Comparison of ENCODE assay signal across 16 cellular contexts in genomic region chr5:79974896-79975295, GRCh38. TPM values are rescaled to one million over a fixed set of nuclear protein-coding genes. Genes with fewer than 3 reads are reported as not detected.
DNase-seq lines count a peak whose midpoint lies in the region; ATAC-seq, FAIRE-seq and TF ChIP-seq lines count a peak whose summit lies in the region.
"Had no signal": no experiment of that assay in that cellular context is flagged by ENCODE, and none has a peak within 500 bp of the region (broad histone marks: within the 10 kb centered on the region; RNA-seq: fewer than 3 reads in every experiment).

No MANE protein-coding gene starts in this region.

- no peak overlapping the region for H3K18ac ChIP-seq in mesendoderm (ENCODE audit: low read length)

- ATAC-seq in GM18868 (IDR thresholded peaks at IDR 0.05; ENCODE audit: unreplicated experiment), result no peak
- ATAC-seq: GM23338 had no signal

- POLR2A ChIA-PET in PC-9 (lab: Charles Lee; ENCODE audit: unreplicated experiment) (interaction anchor here (0.7 to 1.1 kb wide), 2 partner anchors 15 to 95 kb away, joined by 5 to 9 read pairs; no protein-coding TSS in a partner anchor), endothelial cell of umbilical vein (lab: Charles Lee) (no interaction called here)

- in situ Hi-C loops in GM23248 (cut with MboI), result no loop called here

- WGBS in GM23248 (ENCODE audit: low coverage in 1 of 2, low lambda C conversion rate in 2 of 2, missing lambda C conversion rate in 2 of 2), 2 experiments, result 3 to 8% methylated on average over 2 of the region's 2 CpGs
- no CpG with 5 or more reads among the region's 2 CpGs for WGBS in mesendoderm (ENCODE audit: extremely low coverage, insufficient coverage, low lambda C conversion rate)

- TF ChIP-seq CTCF in PC-9 (conservative IDR thresholded peaks at IDR 0.05) (no peak), endothelial cell of umbilical vein (IDR thresholded peaks at IDR 0.05; ENCODE audit: extremely low read depth in 1 of 2, insufficient read depth in 1 of 2, low read depth in 1 of 2, low read length in 2 of 2) (no peak)

- H3K36me3 ChIP-seq in GM23248 (ENCODE audit: low read depth) (peaks cover 19% of the 10 kb centered on the region), PC-9 (ENCODE audit: low read depth) (peaks cover 12% of the 10 kb centered on the region), endothelial cell of umbilical vein (ENCODE audit: control insufficient read depth in 2 of 2, extremely low read depth in 1 of 2, insufficient read depth in 2 of 2, low read length in 2 of 2) (no peaks in the 10 kb centered on the region), mesendoderm (ENCODE audit: control insufficient read depth, insufficient read depth, low read length) (no peaks in the 10 kb centered on the region)

- H3K79me2 ChIP-seq in GM23248 (ENCODE audit: insufficient read depth) (no peaks in the 10 kb centered on the region), PC-9 (ENCODE audit: low read depth) (no peaks in the 10 kb centered on the region), endothelial cell of umbilical vein (ENCODE audit: control insufficient read depth, insufficient read depth, low read length) (no peaks in the 10 kb centered on the region), mesendoderm (ENCODE audit: control insufficient read depth, insufficient read depth, low read length) (no peaks in the 10 kb centered on the region)

- CTCF ChIA-PET in PC-9 (lab: Charles Lee), result interaction anchor here (0.8 to 1.1 kb wide), 2 partner anchors 40 to 108 kb away, joined by 3 read pairs; no protein-coding TSS in a partner anchor
- CTCF ChIA-PET in endothelial cell of umbilical vein (lab: Charles Lee), result interaction anchor here (1.6 kb wide), 1 partner anchor 15 kb away, joined by 3 read pairs; no protein-coding TSS in a partner anchor

- H3K27me3 ChIP-seq in GM23248 (replicated peaks; ENCODE audit: insufficient read depth) (no peaks in the 10 kb centered on the region), PC-9 (ENCODE audit: insufficient read depth, low read depth) (no peaks in the 10 kb centered on the region), endothelial cell of umbilical vein (ENCODE audit: control insufficient read depth in 2 of 2, insufficient read depth in 2 of 2, low read length in 2 of 2) (no peaks in the 10 kb centered on the region), mesendoderm (ENCODE audit: insufficient read depth, low read length, poor library complexity) (no peaks in the 10 kb centered on the region)
- H3K27me3 ChIP-seq: spleen, tibial artery had no signal

- peak overlapping the region; percentile 37 for H3K4me3 ChIP-seq in GM23248
- no peak overlapping the region for H3K4me3 ChIP-seq in PC-9
- no peak overlapping the region for H3K4me3 ChIP-seq in endothelial cell of umbilical vein (replicated peaks in 1 of 3; ENCODE audit: insufficient read depth in 1 of 3, low read depth in 1 of 3, low read length in 3 of 3)
- no peak overlapping the region for H3K4me3 ChIP-seq in mesendoderm (ENCODE audit: low read length)
- H3K4me3 ChIP-seq: GM23338, left ventricle myocardium inferior, spleen, tibial artery had no signal

- H3K56ac ChIP-seq in mesendoderm (ENCODE audit: low read length), result no peak overlapping the region

- DNase-seq in GM23248, result peak; percentile 81
- DNase-seq in PC-9, result peak; percentile 41 to 66
- DNase-seq in endothelial cell of umbilical vein (ENCODE audit: low read depth, low spot score), result no peak
- DNase-seq in mesendoderm, result peak; percentile 80
- no peak for DNase-seq in NCI-H2107 treated with DMSO at 0.1 percent for 48 hours (lab: John Stamatoyannopoulos, UW; ENCODE audit: unreplicated experiment)
- no peak for DNase-seq in HuH-7 (ENCODE audit: low spot score)
- no peak for DNase-seq in NCI-H446 treated with DMSO at 0.1 percent for 48 hours (lab: John Stamatoyannopoulos, UW)
- DNase-seq: activated CD4-positive, alpha-beta memory T cell treated with anti-CD3 and anti-CD28 coated beads, Interleukin-2, amount 10 ng/mL, durations not matched to agents 7 days and 5 days; activated gamma-delta T cell treated with Interleukin-2 at 50 U/mL for 16 hours; left ventricle myocardium inferior; NCI-H1930; spleen; tibial artery had no signal

- no peaks in the 10 kb centered on the region; the same call in 1 of the 2 replicates for H3K9me2 ChIP-seq in GM23248 (ENCODE audit: insufficient read depth)
- no peaks in the 10 kb centered on the region for H3K9me2 ChIP-seq in PC-9 (ENCODE audit: insufficient read depth)

- H3F3A ChIP-seq in GM23248 (ENCODE audit: insufficient read depth) (peaks cover 35% of the 10 kb centered on the region), PC-9 (ENCODE audit: insufficient read depth, low read depth) (peaks cover 6% of the 10 kb centered on the region)

- no peak overlapping the region for H4K5ac ChIP-seq in mesendoderm (ENCODE audit: low read length)

- no peak overlapping the region for H3K4ac ChIP-seq in mesendoderm (ENCODE audit: low read depth, low read length)

- FAIRE-seq in endothelial cell of umbilical vein (lab: Jason Lieb, UNC), result no peak
- FAIRE-seq: GM19239 had no signal

- intact Hi-C loops in PC-9 (cut with micrococcal nuclease; ENCODE audit: unreplicated experiment), result loop anchor here (2.0 kb wide), 1 partner anchor 16 kb away; the partner anchor contains the start of gene MTX3
- intact Hi-C loops in endothelial cell of umbilical vein (cut with micrococcal nuclease), result no loop called here

- H3K9me3 ChIP-seq in GM23248 (ENCODE audit: low read depth), result no peaks in the 10 kb centered on the region
- H3K9me3 ChIP-seq in PC-9 (ENCODE audit: insufficient read depth, low read depth), result no peaks in the 10 kb centered on the region
- no peaks in the 10 kb centered on the region for H3K9me3 ChIP-seq in endothelial cell of umbilical vein (replicated peaks; ENCODE audit: control insufficient read depth, insufficient read depth, low read length)
- H3K9me3 ChIP-seq: left ventricle myocardium inferior, spleen, tibial artery had no signal

- H2AK5ac ChIP-seq in mesendoderm (ENCODE audit: low read length), result no peak overlapping the region

- no peak overlapping the region for H2BK5ac ChIP-seq in mesendoderm (ENCODE audit: low read length)

- H3K9ac ChIP-seq in GM23248 (no peak overlapping the region), endothelial cell of umbilical vein (replicated peaks; ENCODE audit: extremely low read depth, insufficient read depth, low read length) (no peak overlapping the region), mesendoderm (ENCODE audit: low read length) (no peak overlapping the region)

- dilution Hi-C loops in endothelial cell of umbilical vein (cut with MboI; ENCODE audit: extremely low pct_ligation_motif_present, low sequenced_read_pairs), result no loop called here

- TF ChIP-seq POLR2A in endothelial cell of umbilical vein (IDR thresholded peaks at IDR 0.05; ENCODE audit: low read depth, low read length), result no peak

- H3K27ac ChIP-seq in GM23248 (peak overlapping the region; percentile 50), PC-9 (0 out of 2 replicates have a peak overlapping the region, but pooled peaks have one; percentile 30), endothelial cell of umbilical vein (ENCODE audit: insufficient read depth, low read depth, low read length) (no peak overlapping the region), mesendoderm (ENCODE audit: low read depth, low read length) (no peak overlapping the region)
- H3K27ac ChIP-seq: left ventricle myocardium inferior, spleen, tibial artery had no signal

- H3K79me1 ChIP-seq in mesendoderm (ENCODE audit: low read length), result no peaks in the 10 kb centered on the region

- H2BK120ac ChIP-seq in mesendoderm (ENCODE audit: low read depth, low read length), result no peak overlapping the region

- peaks cover 49% of the 10 kb centered on the region for H3K4me1 ChIP-seq in GM23248 (ENCODE audit: insufficient read depth)
- H3K4me1 ChIP-seq in PC-9 (replicated peaks; ENCODE audit: insufficient read depth), result peaks cover 10% of the 10 kb centered on the region
- peaks cover 5% of the 10 kb centered on the region for H3K4me1 ChIP-seq in endothelial cell of umbilical vein (ENCODE audit: control insufficient read depth, extremely low read depth, insufficient read depth, low read length)
- no peaks in the 10 kb centered on the region for H3K4me1 ChIP-seq in mesendoderm (ENCODE audit: control insufficient read depth, low read depth, low read length)
- H3K4me1 ChIP-seq: left ventricle myocardium inferior, spleen, tibial artery had no signal

- H3K4me2 ChIP-seq in GM23248 (ENCODE audit: unreplicated experiment) (peak overlapping the region; percentile 41), PC-9 (0 out of 2 replicates have a peak overlapping the region, but pooled peaks have one; percentile 10), endothelial cell of umbilical vein (ENCODE audit: insufficient read depth, low read length) (no peak overlapping the region), mesendoderm (ENCODE audit: low read length) (no peak overlapping the region)
- H3K4me2 ChIP-seq: GM23338 had no signal

- H2AFZ ChIP-seq in GM23248, result peak overlapping the region; percentile 25; the same call in 1 of the 2 replicates
- no peak overlapping the region for H2AFZ ChIP-seq in PC-9
- no peak overlapping the region for H2AFZ ChIP-seq in endothelial cell of umbilical vein (ENCODE audit: low read depth, low read length)
- H2AFZ ChIP-seq: GM23338 had no signal

- no peak overlapping the region for H4K8ac ChIP-seq in mesendoderm (ENCODE audit: low read depth, low read length)

- H3K23ac ChIP-seq in mesendoderm (ENCODE audit: low read length), result no peak overlapping the region

- BruUV-seq in PC-9 (replicated peaks; lab: Mats Ljungman, UMichigan) (no TSS peak), endothelial cell of umbilical vein (replicated peaks; lab: Mats Ljungman, UMichigan) (no TSS peak)

- no peaks in the 10 kb centered on the region for H3K9me1 ChIP-seq in endothelial cell of umbilical vein (replicated peaks; ENCODE audit: control insufficient read depth, extremely low read depth, insufficient read depth, low read length)

- no peak overlapping the region for H2BK15ac ChIP-seq in mesendoderm (replicated peaks; ENCODE audit: low read depth)

- H4K20me1 ChIP-seq in GM23248 (ENCODE audit: insufficient read depth) (no peaks in the 10 kb centered on the region), PC-9 (ENCODE audit: insufficient read depth) (no peaks in the 10 kb centered on the region), endothelial cell of umbilical vein (replicated peaks; ENCODE audit: control insufficient read depth, extremely low read depth, insufficient read depth, low read length) (no peaks in the 10 kb centered on the region)

RNA-seq across cellular contexts. Expression of gene MTX3, which starts 16.2 kb away (rescaled TPM):
- total RNA-seq in GM23248 (2014; rRNA removed; shearing (Covaris generic)), result 18.4 and 24.2 TPM in 2 replicates
- 6.9 and 7.0 TPM in 2 replicates for polyA plus RNA-seq in GM23248 (2016; fragmentation: Nextera tagmentation; extraction: Ambion mirVana)
- 20.9 and 22.8 TPM in 2 replicates for total RNA-seq in PC-9 (2021)
- total RNA-seq in endothelial cell of umbilical vein, result 8.3 and 9.4 TPM in 2 replicates
- 2.1 and 2.9 TPM in 2 replicates for polyA plus RNA-seq in endothelial cell of umbilical vein
- 2.0 and 2.3 TPM in 2 replicates for polyA plus RNA-seq in endothelial cell of umbilical vein (2011; cell fraction: cytosol; rRNA removed)
- polyA plus RNA-seq in endothelial cell of umbilical vein (2011; cell fraction: nucleus; rRNA removed), result 9.5 and 11.3 TPM in 2 replicates
- 2.8 and 3.7 TPM in 2 replicates for polyA plus RNA-seq in endothelial cell of umbilical vein (2012)
- 5.8 and 6.2 TPM in 2 replicates for polyA minus RNA-seq in endothelial cell of umbilical vein
- polyA minus RNA-seq in endothelial cell of umbilical vein (2011; cell fraction: cytosol; rRNA and poly(A)+ RNA removed), result 14.8 TPM
- polyA minus RNA-seq in endothelial cell of umbilical vein (2011; cell fraction: nucleus; rRNA and poly(A)+ RNA removed), result 4.8 and 7.6 TPM in 2 replicates
- polyA plus RNA-seq in mesendoderm (2013, experiment 1 of 2), result 12.9 TPM
- polyA plus RNA-seq in mesendoderm (2013, experiment 2 of 2), result 12.9 TPM

Comparison
In these comparisons a context has a peak if more than half of its experiments do, and no peak if none do; other contexts are left out.
1. DNase-seq: peak in GM23248 (single experiment), PC-9 (2 of 2) and mesendoderm (single experiment); none in endothelial cell of umbilical vein (single experiment), NCI-H2107 treated with DMSO at 0.1 percent for 48 hours (single experiment), HuH-7 (single experiment) and NCI-H446 treated with DMSO at 0.1 percent for 48 hours (single experiment).
2. H3K27ac ChIP-seq: peak in GM23248 (single experiment) and PC-9 (single experiment); none in endothelial cell of umbilical vein (single experiment) and mesendoderm (single experiment).
3. H3K4me2 ChIP-seq: peak in GM23248 (single experiment) and PC-9 (single experiment); none in endothelial cell of umbilical vein (single experiment) and mesendoderm (single experiment).